ENCODE assay signal across 9 cellular contexts in the genomic region with DNA sequence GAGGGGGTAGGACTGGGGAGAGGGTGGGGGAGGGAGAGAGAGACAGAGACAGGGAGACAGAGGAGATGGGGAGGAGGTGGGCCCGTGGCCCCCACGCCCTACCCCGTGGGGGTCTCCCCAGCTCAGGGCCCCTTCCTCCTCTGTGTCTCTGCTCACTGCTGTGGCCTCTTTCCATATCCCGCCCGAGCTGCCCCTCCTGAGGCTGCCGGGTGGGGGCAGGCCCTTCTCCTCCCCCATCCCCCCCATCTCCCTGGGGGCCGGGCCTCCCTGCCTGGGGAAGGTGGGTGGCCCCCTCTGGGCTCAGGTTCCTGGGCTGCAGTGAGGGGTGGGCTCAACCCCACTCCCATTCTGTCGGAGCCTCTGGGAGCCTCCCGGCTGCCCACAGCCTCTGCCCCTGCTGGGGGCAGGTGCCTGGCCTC. TPM values are rescaled to one million over a fixed set of nuclear protein-coding genes. Genes with fewer than 3 reads are reported as not detected.
DNase-seq lines count a peak whose midpoint lies in the region; ATAC-seq and TF ChIP-seq lines count a peak whose summit lies in the region.
"Had no signal": no experiment of that assay in that cellular context is flagged by ENCODE, and none has a peak within 500 bp of the region (broad histone marks: within the 10 kb centered on the region; RNA-seq: fewer than 3 reads in every experiment).

No MANE protein-coding gene starts in this region.

- DNase-seq in mesenteric fat pad (ENCODE audit: low spot score) (no peak), EL (no peak)
- no peak for DNase-seq in stimulated activated CD4-positive, alpha-beta T cell treated with anti-CD3 and anti-CD28 coated beads, Interleukin-1b, Interleukin-23, amount 100 ng/mL, for 48 hours
- DNase-seq: NCI-H187 had no signal

- H3K4me1 ChIP-seq in HEK293 (ENCODE audit: control insufficient read depth, insufficient read depth, low read length) = no peaks in the 10 kb centered on the region
- peaks cover 18% of the 10 kb centered on the region for H3K4me1 ChIP-seq in skeletal muscle satellite cell (ENCODE audit: control insufficient read depth, insufficient read depth, low read length)

- ATAC-seq in GM18861 (IDR thresholded peaks at IDR 0.05; ENCODE audit: unreplicated experiment) = peak; percentile 6
- ATAC-seq in HG03520 (IDR thresholded peaks at IDR 0.05; ENCODE audit: unreplicated experiment) = no peak

- H3K4me2 ChIP-seq in skeletal muscle satellite cell (ENCODE audit: low read length) = peak overlapping the region; percentile 81

- TF ChIP-seq CTCF in HEK293 (tag by site-specific recombination; IDR thresholded peaks at IDR 0.05) = no peak

- H3K27ac ChIP-seq in HEK293 (ENCODE audit: extremely low read depth, low read depth, low read length) (no peak overlapping the region), angular gyrus (ENCODE audit: low read depth, low read length) (peak overlapping the region; percentile 92)

- H3K27me3 ChIP-seq in skeletal muscle satellite cell (ENCODE audit: control insufficient read depth, insufficient read depth, low read length) = peaks cover 9% of the 10 kb centered on the region

- H3K36me3 ChIP-seq in HEK293 (ENCODE audit: control insufficient read depth in 2 of 2, insufficient read depth in 1 of 2, low read length in 2 of 2) (no peaks in the 10 kb centered on the region), skeletal muscle satellite cell (ENCODE audit: insufficient read depth, low read length) (no peaks in the 10 kb centered on the region)

- H3K4me3 ChIP-seq in HEK293 (ENCODE audit: low read depth, low read length) = no peak overlapping the region
- H3K4me3 ChIP-seq in skeletal muscle satellite cell (ENCODE audit: low read length) = no peak overlapping the region

- POLR2A ChIA-PET in HEK293 (lab: Yijun Ruan, JAX) = no interaction called here

- H3K9ac ChIP-seq in skeletal muscle satellite cell (ENCODE audit: low read depth, low read length) = no peak overlapping the region

- H3K9me3 ChIP-seq in HEK293 (ENCODE audit: control insufficient read depth, insufficient read depth, low read depth, low read length) (no peaks in the 10 kb centered on the region), skeletal muscle satellite cell (replicated peaks; ENCODE audit: low read length) (no peaks in the 10 kb centered on the region)

- CTCF ChIA-PET in HEK293 (lab: Yijun Ruan, JAX) = no interaction called here

TF ChIP-seq in HEK293, 187 proteins besides CTCF, POLR2A, EP300 and RAD21:
- TF ChIP-seq GLIS2 (tag by site-specific recombination; IDR thresholded peaks at IDR 0.05) (peak; percentile 43), KLF9 (tag by site-specific recombination; IDR thresholded peaks at IDR 0.05; ENCODE audit: low read depth) (no peak), ZFHX2 (tag by site-specific recombination; conservative IDR thresholded peaks at IDR 0.05) (0 out of 2 replicates have a peak, but pooled peaks have one; percentile 8), ZNF239 (tag by site-specific recombination; IDR thresholded peaks at IDR 0.05) (no peak)

RNA-seq across cellular contexts. Expression of gene PDCD1, which starts 0.3 kb away (rescaled TPM):
- total RNA-seq in skeletal muscle satellite cell (2012; rRNA removed) = not detected in 2 replicates
- total RNA-seq in mesenteric fat pad = 0.42 TPM

RNA-seq across cellular contexts. Expression of gene RTP5, which starts 10.5 kb away (rescaled TPM):
- total RNA-seq in skeletal muscle satellite cell (2012; rRNA removed) = not detected in 2 replicates
- total RNA-seq in mesenteric fat pad = not detected

RNA-seq across cellular contexts. Expression of gene NEU4, which starts 50.0 kb away (rescaled TPM):
- total RNA-seq in skeletal muscle satellite cell (2012; rRNA removed) = not detected in 2 replicates
- total RNA-seq in mesenteric fat pad = 1.1 TPM
